14 cellular contexts compared by ENCODE assay signal in genomic region chr1:39877231-39877778, GRCh38. TPM values are rescaled to one million over a fixed set of nuclear protein-coding genes. Genes with fewer than 3 reads are reported as not detected.
DNase-seq lines count a peak whose midpoint lies in the region; ATAC-seq, FAIRE-seq and TF ChIP-seq lines count a peak whose summit lies in the region.
"Had no signal": no experiment of that assay in that cellular context is flagged by ENCODE, and none has a peak within 500 bp of the region (broad histone marks: within the 10 kb centered on the region; RNA-seq: fewer than 3 reads in every experiment).

No MANE protein-coding gene starts in this region.

- H3F3A ChIP-seq in DOHH2 (ENCODE audit: control insufficient read depth, insufficient read depth) = peaks cover 9% of the 10 kb centered on the region; the same call in 1 of the 2 replicates

- H3K27me3 ChIP-seq in DOHH2 (ENCODE audit: control insufficient read depth, low read length) (no peaks in the 10 kb centered on the region), K562 (ENCODE audit: control insufficient read depth in 2 of 2, insufficient read depth in 2 of 2, low read length in 2 of 2) (no peaks in the 10 kb centered on the region)
- H3K27me3 ChIP-seq: thyroid gland had no signal

- FAIRE-seq in K562 (lab: Jason Lieb, UNC) = no peak
- FAIRE-seq: colon, G401.6 had no signal

- CTCF ChIA-PET in K562 (lab: Yijun Ruan, JAX; ENCODE audit: low intra/inter-chr PET ratio) = no interaction called here

- in situ Hi-C loops in K562 (cut with MboI) = no loop called here

- H3K4me1 ChIP-seq in DOHH2 (ENCODE audit: control insufficient read depth, low read length) = peaks cover 57% of the 10 kb centered on the region
- H3K4me1 ChIP-seq in K562 (replicated peaks in 1 of 2; ENCODE audit: control insufficient read depth in 2 of 2, insufficient read depth in 2 of 2, low read length in 2 of 2) = peaks cover 10 to 20% of the 10 kb centered on the region in 2 experiments; a peak in 4 of 5 replicates

- no peak for TF ChIP-seq RAD21 in K562 (CRISPR knock-in tag; conservative IDR thresholded peaks at IDR 0.05 in 1 of 2, IDR thresholded peaks at IDR 0.05 in 1 of 2)

- H3K79me2 ChIP-seq in DOHH2 (ENCODE audit: control insufficient read depth, low read length) (peaks cover 99% of the 10 kb centered on the region), K562 (ENCODE audit: control insufficient read depth, insufficient read depth, low read length) (peaks cover 99% of the 10 kb centered on the region)

- TF ChIP-seq CTCF in DOHH2 (IDR thresholded peaks at IDR 0.05; ENCODE audit: low read depth, low read length, poor library complexity, severe bottlenecking) = no peak
- TF ChIP-seq CTCF in K562 (IDR thresholded peaks at IDR 0.05 in 2 of 3, conservative IDR thresholded peaks at IDR 0.05 in 1 of 3; ENCODE audit: insufficient read depth in 2 of 3, low read depth in 1 of 3, low read length in 3 of 3) = no peak

- H4K20me1 ChIP-seq in DOHH2 (ENCODE audit: control insufficient read depth, insufficient read depth, low read depth, low read length) (0 out of 2 replicates have a peak, but pooled peaks cover 3% of the 10 kb centered on the region), K562 (replicated peaks; ENCODE audit: control insufficient read depth, insufficient read depth, low read length) (peaks cover 8% of the 10 kb centered on the region; the same call in 1 of the 2 replicates)

- TF ChIP-seq POLR2A in K562 (conservative IDR thresholded peaks at IDR 0.05) = no peak

- no peaks in the 10 kb centered on the region for H3K9me1 ChIP-seq in K562 (ENCODE audit: control insufficient read depth, insufficient read depth, low read length)

- H3K9me3 ChIP-seq in DOHH2 (ENCODE audit: control insufficient read depth, insufficient read depth, low read length) (no peaks in the 10 kb centered on the region), K562 (replicated peaks; ENCODE audit: control insufficient read depth, insufficient read depth, low read depth, low read length) (no peaks in the 10 kb centered on the region)
- H3K9me3 ChIP-seq: thyroid gland had no signal

- 70% methylated on average over 5 of the region's 5 CpGs for WGBS in K562 (ENCODE audit: insufficient coverage, low coverage, missing lambda C conversion rate)

- no peak overlapping the region for H2AFZ ChIP-seq in K562 (ENCODE audit: low read depth, low read length)

- H3K4me2 ChIP-seq in DOHH2 (ENCODE audit: low read length) = peak overlapping the region; percentile 27
- H3K4me2 ChIP-seq in K562 (ENCODE audit: insufficient read depth, low read length) = no peak overlapping the region

- POLR2A ChIA-PET in K562 (lab: Yijun Ruan, JAX) = interaction anchor here (0.5 to 0.7 kb wide), 2 partner anchors 8 to 314 kb away, joined by 3 read pairs; no protein-coding TSS in a partner anchor

- ATAC-seq in K562 = no peak
- ATAC-seq in GM19023 (IDR thresholded peaks at IDR 0.05; ENCODE audit: unreplicated experiment) = no peak
- ATAC-seq: CD8-positive, alpha-beta T cell had no signal

- H3K9ac ChIP-seq in K562 (ENCODE audit: insufficient read depth in 1 of 2, low read depth in 2 of 2, low read length in 2 of 2) = no peak overlapping the region

- H3K4me3 ChIP-seq in DOHH2 (ENCODE audit: low read length) = peak overlapping the region; percentile 4; the same call in 1 of the 2 replicates
- H3K4me3 ChIP-seq in K562 = no peak overlapping the region
- H3K4me3 ChIP-seq: thyroid gland had no signal

- TF ChIP-seq EP300 in K562 (IDR thresholded peaks at IDR 0.05; ENCODE audit: low read length) = no peak

- H3K9me2 ChIP-seq in DOHH2 (replicated peaks; ENCODE audit: control insufficient read depth, low read length) = no peaks in the 10 kb centered on the region

- intact Hi-C loops in K562 (cut with micrococcal nuclease) = no loop called here

- BruUV-seq in K562 (replicated peaks; lab: Mats Ljungman, UMichigan) = no TSS peak

- H3K27ac ChIP-seq in DOHH2 (ENCODE audit: low read depth, low read length) (no peak overlapping the region), K562 (ENCODE audit: extremely low read depth, low read depth, low read length) (peak overlapping the region; percentile 2; the same call in 1 of the 3 replicates)

- DNase-seq in NCI-H2029 treated with DMSO at 0.1 percent for 48 hours (lab: John Stamatoyannopoulos, UW) (peak; percentile 100), K562 (ENCODE audit: extremely low read depth in 1 of 4, low spot score in 3 of 4) (no peak), pons (ENCODE audit: low spot score) (peak; percentile 76), GF-D8 (lab: John Stamatoyannopoulos, UW) (no peak)
- DNase-seq in activated effector memory CD4-positive, alpha-beta T cell treated with Interleukin-2 at 50 U/mL for 16 hours = no peak
- DNase-seq: activated CD4-positive, alpha-beta T cell treated with anti-CD3 and anti-CD28 coated beads for 1 hour; CD8-positive, alpha-beta T cell; glutamatergic neuron; NCI-H1092 had no signal

- H3K36me3 ChIP-seq in DOHH2 (ENCODE audit: control insufficient read depth, low read length) = peaks cover 38% of the 10 kb centered on the region
- H3K36me3 ChIP-seq in K562 (ENCODE audit: control insufficient read depth, insufficient read depth, low read length) = peaks cover 78% of the 10 kb centered on the region
- H3K36me3 ChIP-seq: thyroid gland had no signal

TF ChIP-seq in K562, 482 proteins besides CTCF, POLR2A, EP300 and RAD21:
- no peak for TF ChIP-seq ZNF12 (CRISPR knock-in tag; IDR thresholded peaks at IDR 0.05)
- TF ChIP-seq SPI1 (IDR thresholded peaks at IDR 0.05; ENCODE audit: borderline replicate concordance, low read depth, low read length) = peak; percentile 30; the same call in 1 of the 2 replicates

RNA-seq across cellular contexts. Expression of gene TRIT1, which starts 6.0 kb away (rescaled TPM):
- total RNA-seq in K562 (2011; cell fraction: chromatin; rRNA removed; ENCODE audit: low replicate concordance) = 76.0 and 139 TPM in 2 replicates
- 71.9 and 78.4 TPM in 2 replicates for total RNA-seq in K562 (2011; cell fraction: nucleolus; rRNA removed)
- total RNA-seq in K562 (2011; cell fraction: nucleoplasm; rRNA removed) = 85.4 and 109 TPM in 2 replicates
- total RNA-seq in K562 (2014; rRNA removed) (67.5 and 71.3 TPM in 2 replicates), K562 (2014; rRNA removed; fragmentation: Illumina TruSeq; extraction: Trizol) (84.0 and 103 TPM in 2 replicates), K562 (2015; rRNA removed; fragmentation: Illumina TruSeq; extraction: Trizol) (66.7 and 67.6 TPM in 2 replicates), K562 (2021) (57.5 and 58.4 TPM in 2 replicates)
- polyA plus RNA-seq in K562 (2011; rRNA removed) (87.3 and 88.3 TPM in 2 replicates), K562 (2014; fragmentation: Illumina TruSeq; extraction: Trizol) (75.1 and 76.5 TPM in 2 replicates), K562 (2014; fragmentation: Nextera tagmentation; extraction: Ambion mirVana) (10 to 100 TPM; 27.9 to 58.3 TPM), K562 (2014; rRNA removed) (66.4 and 72.1 TPM in 2 replicates)
- 24.8 and 44.1 TPM in 2 replicates for polyA plus RNA-seq in K562 (2011; cell fraction: cytosol; rRNA removed)
- polyA plus RNA-seq in K562 (2011; cell fraction: nucleus; rRNA removed) = 69.2 and 92.0 TPM in 2 replicates
- 45.6 and 47.5 TPM in 2 replicates for polyA plus RNA-seq in K562 (2012)
- polyA minus RNA-seq in K562 (2011; rRNA and poly(A)+ RNA removed) = 103 and 116 TPM in 2 replicates
- 36.2 and 48.7 TPM in 2 replicates for polyA minus RNA-seq in K562 (2011; cell fraction: cytosol; rRNA and poly(A)+ RNA removed)
- polyA minus RNA-seq in K562 (2011; cell fraction: nucleus; rRNA and poly(A)+ RNA removed) = 78.8 and 98.3 TPM in 2 replicates

RNA-seq across cellular contexts. Expression of gene MYCL, which starts 24.4 kb away (rescaled TPM):
- total RNA-seq in K562 (2011; cell fraction: chromatin; rRNA removed; ENCODE audit: low replicate concordance) = 17.1 and 25.1 TPM in 2 replicates
- 30.7 and 32.6 TPM in 2 replicates for total RNA-seq in K562 (2011; cell fraction: nucleolus; rRNA removed)
- 27.3 and 29.5 TPM in 2 replicates for total RNA-seq in K562 (2011; cell fraction: nucleoplasm; rRNA removed)
- 18.8 and 22.5 TPM in 2 replicates for total RNA-seq in K562 (2014; rRNA removed)
- 12.8 and 13.2 TPM in 2 replicates for total RNA-seq in K562 (2014; rRNA removed; fragmentation: Illumina TruSeq; extraction: Trizol)
- total RNA-seq in K562 (2015; rRNA removed; fragmentation: Illumina TruSeq; extraction: Trizol) = 3.8 and 4.3 TPM in 2 replicates
- 19.7 and 22.0 TPM in 2 replicates for total RNA-seq in K562 (2021)
- polyA plus RNA-seq in K562 (2011; rRNA removed) = 11.2 and 14.9 TPM in 2 replicates
- 12.4 and 15.8 TPM in 2 replicates for polyA plus RNA-seq in K562 (2011; cell fraction: cytosol; rRNA removed)
- 12.3 and 20.0 TPM in 2 replicates for polyA plus RNA-seq in K562 (2011; cell fraction: nucleus; rRNA removed)
- 6.2 and 30.6 TPM in 2 replicates for polyA plus RNA-seq in K562 (2012)
- polyA plus RNA-seq in K562 (2014; fragmentation: Illumina TruSeq; extraction: Trizol) = 14.7 and 15.4 TPM in 2 replicates
- 1 to 10 TPM; 3.5 to 4.0 TPM for polyA plus RNA-seq in K562 (2014; fragmentation: Nextera tagmentation; extraction: Ambion mirVana)
- polyA plus RNA-seq in K562 (2014; rRNA removed) = 17.1 and 18.2 TPM in 2 replicates
- 12.1 and 17.8 TPM in 2 replicates for polyA minus RNA-seq in K562 (2011; rRNA and poly(A)+ RNA removed)
- 6.6 and 8.7 TPM in 2 replicates for polyA minus RNA-seq in K562 (2011; cell fraction: cytosol; rRNA and poly(A)+ RNA removed)
- polyA minus RNA-seq in K562 (2011; cell fraction: nucleus; rRNA and poly(A)+ RNA removed) = 15.6 and 34.1 TPM in 2 replicates

Comparison
In these comparisons a context has a peak if more than half of its experiments do, and no peak if none do; other contexts are left out.
1. DNase-seq: peak in NCI-H2029 treated with DMSO at 0.1 percent for 48 hours (single experiment) and pons (single experiment); none in K562 (0 of 4), GF-D8 (single experiment) and activated effector memory CD4-positive, alpha-beta T cell treated with Interleukin-2 at 50 U/mL for 16 hours (single experiment).